ENCODE assay signal across 1 cellular context in the genomic region with DNA sequence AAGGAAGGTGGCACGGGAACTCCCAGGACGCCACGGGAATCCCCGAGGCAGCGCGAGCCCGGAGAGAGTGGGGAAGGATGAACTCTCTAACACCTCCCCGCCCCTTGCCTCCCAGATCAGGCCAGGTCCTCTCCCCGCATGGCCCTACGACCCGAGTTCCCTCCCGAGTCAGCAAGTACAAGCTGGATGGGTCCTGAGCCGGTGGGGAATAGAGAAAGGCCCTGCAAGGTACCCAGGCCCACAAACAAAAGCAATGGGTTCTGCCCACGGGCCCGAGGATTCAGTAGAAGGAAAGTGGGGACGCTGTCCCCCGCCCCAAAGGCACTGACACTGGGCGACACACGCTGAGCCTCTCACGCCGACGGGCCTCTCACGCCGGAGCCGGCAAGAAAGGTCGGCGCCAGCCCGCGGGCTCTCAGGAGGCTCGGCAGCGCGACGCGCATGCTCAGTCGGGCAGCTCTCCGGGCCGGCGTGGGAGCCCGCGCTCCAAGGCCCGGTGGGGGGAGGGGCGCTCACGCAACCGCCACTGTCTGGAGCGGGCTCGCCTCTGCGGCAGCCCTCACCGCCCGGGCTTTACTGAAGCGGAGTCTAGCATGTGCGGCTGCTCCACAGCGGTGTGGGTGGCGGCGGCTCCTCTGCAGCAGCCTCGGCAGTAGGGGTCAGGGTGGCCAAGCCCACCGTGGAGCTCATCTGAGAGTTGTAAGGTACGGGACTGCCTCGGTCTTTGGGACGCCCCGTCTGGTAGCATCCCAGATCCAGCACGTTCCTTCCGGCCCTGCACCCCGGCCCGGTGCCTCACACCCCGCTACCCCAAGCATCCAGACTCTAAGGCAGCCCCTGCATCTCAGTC.
TF ChIP-seq lines count a peak whose summit lies in the region.

No MANE protein-coding gene starts in this region.

TF ChIP-seq in SK-N-SH, 30 proteins besides CTCF, POLR2A, EP300 and RAD21:
- TF ChIP-seq NRF1 (IDR thresholded peaks at IDR 0.05; ENCODE audit: low read depth, low read length): 0 out of 2 replicates have a peak, but pooled peaks have one; percentile 12
